16 cellular contexts compared by ENCODE assay signal in genomic region chr5:148408092-148408491, GRCh38.
"Had no signal": no experiment of that assay in that cellular context is flagged by ENCODE, and none has a peak within 500 bp of the region (broad histone marks: within the 10 kb centered on the region; RNA-seq: fewer than 3 reads in every experiment).

No MANE protein-coding gene starts in this region.

- DNase-seq: activated CD4-positive, CD25-positive, alpha-beta regulatory T cell; activated effector memory CD4-positive, alpha-beta T cell treated with Interleukin-2 at 50 U/mL for 16 hours; central memory CD4-positive, alpha-beta T cell; foreskin melanocyte; kidney glomerular epithelial cell; mesendoderm; psoas muscle; spleen; stomach; testis; upper lobe of right lung had no signal

- H3K4me3 Mint-ChIP-seq: activated naive CD4-positive, alpha-beta T cell treated with anti-CD3 and anti-CD28 coated beads, Interleukin-2, amount 50 U/mL, for 24 hours; brain had no signal

- H3K4me1 Mint-ChIP-seq: brain had no signal

- H3K9me3 ChIP-seq: esophagus muscularis mucosa, psoas muscle, spleen, stomach, testis, upper lobe of right lung had no signal

- H3K4me1 ChIP-seq: psoas muscle, testis had no signal

- ATAC-seq: psoas muscle, sciatic nerve, upper lobe of right lung had no signal

- H3K27ac Mint-ChIP-seq: activated naive CD4-positive, alpha-beta T cell treated with anti-CD3 and anti-CD28 coated beads, Interleukin-2, amount 50 U/mL, for 24 hours; brain had no signal

- H3K27me3 Mint-ChIP-seq: activated naive CD4-positive, alpha-beta T cell treated with anti-CD3 and anti-CD28 coated beads, Interleukin-2, amount 50 U/mL, for 24 hours; brain had no signal

- H3K9me3 Mint-ChIP-seq: activated naive CD4-positive, alpha-beta T cell treated with anti-CD3 and anti-CD28 coated beads, Interleukin-2, amount 50 U/mL, for 24 hours; brain had no signal

- H3K4me3 ChIP-seq: coronary artery, esophagus muscularis mucosa, psoas muscle, spleen, stomach, testis, upper lobe of right lung had no signal

- H3K27me3 ChIP-seq: esophagus muscularis mucosa, spleen, stomach, testis, upper lobe of right lung had no signal

- H3K27ac ChIP-seq: coronary artery, esophagus muscularis mucosa, psoas muscle, spleen, stomach, testis, upper lobe of right lung had no signal
